In genomic region chr6:152750694-152751093, GRCh38 we compare ENCODE assay signal across 11 cellular contexts. TPM values are rescaled to one million over a fixed set of nuclear protein-coding genes. Genes with fewer than 3 reads are reported as not detected.
DNase-seq lines count a peak whose midpoint lies in the region; ATAC-seq and TF ChIP-seq lines count a peak whose summit lies in the region.
"Had no signal": no experiment of that assay in that cellular context is flagged by ENCODE, and none has a peak within 500 bp of the region (broad histone marks: within the 10 kb centered on the region; RNA-seq: fewer than 3 reads in every experiment).

TSS of gene VIP (plus strand) at chr6:152750797. CDS start at chr6:152752178, 1,381 bp downstream.

- POLR2A ChIA-PET in OCI-LY7 (lab: Charles Lee): interaction anchor here (0.6 kb wide), 1 partner anchor 72 kb away, joined by 3 read pairs; no protein-coding TSS in a partner anchor

- H3K4me1 ChIP-seq in H9 (ENCODE audit: insufficient read depth, low read length): no peaks in the 10 kb centered on the region
- H3K4me1 ChIP-seq in OCI-LY7 (ENCODE audit: insufficient read depth, low read length, poor library complexity, severe bottlenecking): no peaks in the 10 kb centered on the region
- H3K4me1 ChIP-seq in neuronal stem cell (ENCODE audit: control insufficient read depth in 2 of 2, insufficient read depth in 1 of 2, low read depth in 1 of 2, low read length in 2 of 2): no peaks in the 10 kb centered on the region
- H3K4me1 ChIP-seq: gastroesophageal sphincter had no signal

- H3K23me2 ChIP-seq in H9 (ENCODE audit: insufficient read length, low read depth, low read length, poor library complexity, severe bottlenecking): no peaks in the 10 kb centered on the region

- H3K36me3 ChIP-seq in OCI-LY7 (ENCODE audit: insufficient read depth, low read length) (no peaks in the 10 kb centered on the region), neuronal stem cell (replicated peaks in 1 of 2; ENCODE audit: control insufficient read depth in 2 of 2, insufficient read depth in 2 of 2, low read length in 2 of 2) (no peaks in the 10 kb centered on the region)
- H3K36me3 ChIP-seq: gastroesophageal sphincter had no signal

- no CpG with 5 or more reads among the region's 5 CpGs for WGBS in H9 (ENCODE audit: extremely low coverage, insufficient read length, low lambda C conversion rate)
- WGBS in neuronal stem cell (ENCODE audit: extremely low coverage in 2 of 2, insufficient read length in 2 of 2, insufficient replicate concordance in 1 of 2), 2 donors: no CpG with 5 or more reads among the region's 5 CpGs

- no peaks in the 10 kb centered on the region; a peak in 1 of 5 replicates for H3K9me3 Mint-ChIP-seq in H9
- H3K9me3 Mint-ChIP-seq: stimulated activated naive B cell treated with anti-CD40 and anti-IgM and Interleukin-4, amounts not matched to agents 10 μg/mL and 1 μg/mL and 100 μg/mL, for 72 hours had no signal

- H2BK120ac ChIP-seq in H9 (ENCODE audit: low read depth, low read length, poor library complexity, severe bottlenecking) (no peak within 1 kb of the TSS), neuronal stem cell (ENCODE audit: low read depth, low read length) (no peak within 1 kb of the TSS)

- H3K4me3 ChIP-seq in OCI-LY7 (ENCODE audit: low read depth, low read length, poor library complexity, severe bottlenecking) (no peak within 1 kb of the TSS), neuronal stem cell (ENCODE audit: low read length in 2 of 2) (no peak within 1 kb of the TSS)
- H3K4me3 ChIP-seq: gastroesophageal sphincter had no signal

- H3K79me1 ChIP-seq in H9 (ENCODE audit: insufficient read depth, low read depth, low read length, poor library complexity, severe bottlenecking) (no peaks in the 10 kb centered on the region), neuronal stem cell (ENCODE audit: low read depth, low read length) (no peaks in the 10 kb centered on the region)

- no peaks in the 10 kb centered on the region for H3K27me3 ChIP-seq in H9 (ENCODE audit: insufficient read depth, low read length)
- no peaks in the 10 kb centered on the region for H3K27me3 ChIP-seq in neuronal stem cell (ENCODE audit: control insufficient read depth in 3 of 3, insufficient read depth in 3 of 3, low read depth in 1 of 3, low read length in 3 of 3)
- H3K27me3 ChIP-seq: gastroesophageal sphincter had no signal

- H2BK20ac ChIP-seq in H9 (ENCODE audit: low read depth, low read length, poor library complexity, severe bottlenecking): no peak within 1 kb of the TSS

- H3K27ac ChIP-seq in H9 (ENCODE audit: insufficient read length, low read depth, low read length) (no peak within 1 kb of the TSS), OCI-LY7 (ENCODE audit: low read depth, low read length, poor library complexity, severe bottlenecking) (no peak within 1 kb of the TSS), neuronal stem cell (replicated peaks; ENCODE audit: low read length) (no peak within 1 kb of the TSS)
- H3K27ac ChIP-seq: gastroesophageal sphincter had no signal

- ATAC-seq in HG03196 (IDR thresholded peaks at IDR 0.05; ENCODE audit: unreplicated experiment) (no peak), GM18858 (IDR thresholded peaks at IDR 0.05; ENCODE audit: unreplicated experiment) (no peak), GM21528 (IDR thresholded peaks at IDR 0.05; ENCODE audit: low FRiP score, unreplicated experiment) (no peak)
- ATAC-seq: gastroesophageal sphincter had no signal

- H2AK5ac ChIP-seq in H9 (ENCODE audit: insufficient read length, low read length): no peak within 1 kb of the TSS
- H2AK5ac ChIP-seq in neuronal stem cell (ENCODE audit: low read depth, low read length): no peak within 1 kb of the TSS

- H3K27me3 Mint-ChIP-seq in H9 (ENCODE audit: low read depth): no peaks in the 10 kb centered on the region

- no peak for TF ChIP-seq CTCF in H9 (conservative IDR thresholded peaks at IDR 0.05)
- TF ChIP-seq CTCF in OCI-LY7 (conservative IDR thresholded peaks at IDR 0.05; ENCODE audit: low read length): no peak

- no peak within 1 kb of the TSS for H3K18ac ChIP-seq in H9 (ENCODE audit: insufficient read length, low read depth, low read length)
- H3K18ac ChIP-seq in neuronal stem cell (ENCODE audit: low read length): no peak within 1 kb of the TSS

- BruUV-seq in OCI-LY7 (replicated peaks; lab: Mats Ljungman, UMichigan): no TSS peak

- H3K4me3 Mint-ChIP-seq in H9: no peak within 1 kb of the TSS
- H3K4me3 Mint-ChIP-seq: stimulated activated naive B cell treated with anti-CD40 and anti-IgM and Interleukin-4, amounts not matched to agents 10 μg/mL and 1 μg/mL and 100 μg/mL, for 72 hours had no signal

- H3K4me1 Mint-ChIP-seq in H9: peaks cover 8% of the 10 kb centered on the region in 2 experiments; a peak in 3 of 4 replicates
- H3K4me1 Mint-ChIP-seq: stimulated activated naive B cell treated with anti-CD40 and anti-IgM and Interleukin-4, amounts not matched to agents 10 μg/mL and 1 μg/mL and 100 μg/mL, for 72 hours had no signal

- H2BK5ac ChIP-seq in H9 (ENCODE audit: insufficient read length, low read length) (no peak within 1 kb of the TSS), neuronal stem cell (ENCODE audit: low read length) (no peak within 1 kb of the TSS)

- no peak within 1 kb of the TSS for H3K14ac ChIP-seq in H9 (ENCODE audit: insufficient read depth, low read length)
- no peak within 1 kb of the TSS for H3K14ac ChIP-seq in neuronal stem cell (ENCODE audit: low read length)

- no peak within 1 kb of the TSS for H3K56ac ChIP-seq in H9 (ENCODE audit: insufficient read length, low read depth, low read length)

- no peak within 1 kb of the TSS for H3K23ac ChIP-seq in H9 (ENCODE audit: insufficient read length, low read depth, low read length)
- no peak within 1 kb of the TSS for H3K23ac ChIP-seq in neuronal stem cell (ENCODE audit: low read depth, low read length, poor library complexity)

- H3K9me2 ChIP-seq in OCI-LY7 (ENCODE audit: insufficient read depth, low read length): no peaks in the 10 kb centered on the region

- H3K9me3 ChIP-seq in H9 (ENCODE audit: control insufficient read depth, low read depth, low read length) (no peaks in the 10 kb centered on the region), OCI-LY7 (ENCODE audit: low read length) (no peaks in the 10 kb centered on the region), neuronal stem cell (replicated peaks in 1 of 2; ENCODE audit: control insufficient read depth in 2 of 2, insufficient read depth in 1 of 2, low read depth in 1 of 2, low read length in 2 of 2) (no peaks in the 10 kb centered on the region)
- H3K9me3 ChIP-seq: gastroesophageal sphincter had no signal

- no peak within 1 kb of the TSS for H2BK12ac ChIP-seq in H9 (ENCODE audit: insufficient read length, low read depth, low read length)
- H2BK12ac ChIP-seq in neuronal stem cell (ENCODE audit: low read length): no peak within 1 kb of the TSS

- H3K4ac ChIP-seq in H9 (ENCODE audit: low read depth, low read length) (no peak within 1 kb of the TSS), neuronal stem cell (ENCODE audit: low read length) (no peak within 1 kb of the TSS)

- H3K4me2 ChIP-seq in H9 (ENCODE audit: insufficient read depth, insufficient read length, low read length) (no peak within 1 kb of the TSS), OCI-LY7 (ENCODE audit: low read length) (no peak within 1 kb of the TSS), neuronal stem cell (ENCODE audit: insufficient read depth, low read length, poor library complexity, severe bottlenecking) (no peak within 1 kb of the TSS)

- no peak within 1 kb of the TSS for H4K5ac ChIP-seq in H9 (ENCODE audit: insufficient read length, low read depth, low read length)

- H3T11ph ChIP-seq in H9 (ENCODE audit: low read length): no peak within 1 kb of the TSS

- H2BK15ac ChIP-seq in H9 (ENCODE audit: low read depth, low read length) (no peak within 1 kb of the TSS), neuronal stem cell (ENCODE audit: low read length) (no peak within 1 kb of the TSS)

- H3K79me2 ChIP-seq in H9 (ENCODE audit: insufficient read depth, low read length) (no peaks in the 10 kb centered on the region), OCI-LY7 (ENCODE audit: insufficient read depth, low read depth, low read length) (no peaks in the 10 kb centered on the region)

- DNase-seq in H9 (peak; percentile 71), OCI-LY7 (ENCODE audit: low spot score) (peak; percentile 10), dermis microvascular lymphatic vessel endothelial cell (ENCODE audit: low read depth in 2 of 2) (peak; percentile 16 to 51), neuronal stem cell (ENCODE audit: low spot score) (peak; percentile 62), DMS114 treated with DMSO at 0.1 percent for 48 hours (lab: John Stamatoyannopoulos, UW; ENCODE audit: unreplicated experiment) (no peak)
- DNase-seq: stimulated activated naive B cell treated with anti-CD40 and anti-IgM and Interleukin-4, amounts not matched to agents 10 μg/mL and 1 μg/mL and 100 μg/mL, for 72 hours had no signal

- H2AFZ ChIP-seq in H9 (ENCODE audit: low read length) (no peak within 1 kb of the TSS), OCI-LY7 (ENCODE audit: low read length) (no peak within 1 kb of the TSS), neuronal stem cell (ENCODE audit: low read length) (no peak within 1 kb of the TSS)

- H4K8ac ChIP-seq in H9 (replicated peaks; ENCODE audit: insufficient read length, low read depth, low read length) (no peak within 1 kb of the TSS), neuronal stem cell (ENCODE audit: low read depth, low read length) (no peak within 1 kb of the TSS)

- H3K27ac Mint-ChIP-seq in H9: no peak within 1 kb of the TSS
- H3K27ac Mint-ChIP-seq: stimulated activated naive B cell treated with anti-CD40 and anti-IgM and Interleukin-4, amounts not matched to agents 10 μg/mL and 1 μg/mL and 100 μg/mL, for 72 hours had no signal

- H4K91ac ChIP-seq in H9 (ENCODE audit: insufficient read length, low read depth, low read length): no peak within 1 kb of the TSS
- no peak within 1 kb of the TSS for H4K91ac ChIP-seq in neuronal stem cell (ENCODE audit: low read depth, low read length, poor library complexity)

- H4K20me1 ChIP-seq in H9 (ENCODE audit: control insufficient read depth, insufficient read depth, insufficient read length) (no peaks in the 10 kb centered on the region), OCI-LY7 (ENCODE audit: insufficient read depth, low read length) (no peaks in the 10 kb centered on the region)

- intact Hi-C loops in OCI-LY7 (cut with micrococcal nuclease; ENCODE audit: unreplicated experiment): loop anchor here (5.0 kb wide), 1 partner anchor 272 kb away; no protein-coding TSS in a partner anchor

- no peak within 1 kb of the TSS for H3K9ac ChIP-seq in H9 (ENCODE audit: extremely low read depth, insufficient read length, low read length)
- H3K9ac ChIP-seq in neuronal stem cell (ENCODE audit: low read depth, low read length, poor library complexity): no peak within 1 kb of the TSS

- CTCF ChIA-PET in OCI-LY7 (lab: Charles Lee; ENCODE audit: unreplicated experiment): no interaction called here

- H3K36me3 Mint-ChIP-seq in H9 (ENCODE audit: insufficient read depth in 1 of 3, low read depth in 3 of 3): no peaks in the 10 kb centered on the region
- H3K36me3 Mint-ChIP-seq: stimulated activated naive B cell treated with anti-CD40 and anti-IgM and Interleukin-4, amounts not matched to agents 10 μg/mL and 1 μg/mL and 100 μg/mL, for 72 hours had no signal

RNA-seq across cellular contexts. Expression of gene VIP, which starts in this region (rescaled TPM):
- not detected in 2 replicates for total RNA-seq in H9 (2021)
- total RNA-seq in OCI-LY7 (2014; rRNA removed; shearing (Covaris generic)): not detected in 2 replicates
- not detected in 2 replicates for total RNA-seq in OCI-LY7 (2022)
- total RNA-seq in dermis microvascular lymphatic vessel endothelial cell: 0.39 and 0.89 TPM in 2 replicates
- not detected for polyA plus RNA-seq in neuronal stem cell (2013, experiment 1 of 2)
- not detected for polyA plus RNA-seq in neuronal stem cell (2013, experiment 2 of 2)
- total RNA-seq: H4 had no signal

Comparison
In these comparisons a context has a peak if more than half of its experiments do, and no peak if none do; other contexts are left out.
1. Peak in DNase-seq in H9; RNA of the gene not detected or under 1 TPM.
2. Peak in DNase-seq in OCI-LY7; RNA of the gene not detected or under 1 TPM.
3. Peak in DNase-seq in dermis microvascular lymphatic vessel endothelial cell; RNA of the gene not detected or under 1 TPM.